In the genomic region with DNA sequence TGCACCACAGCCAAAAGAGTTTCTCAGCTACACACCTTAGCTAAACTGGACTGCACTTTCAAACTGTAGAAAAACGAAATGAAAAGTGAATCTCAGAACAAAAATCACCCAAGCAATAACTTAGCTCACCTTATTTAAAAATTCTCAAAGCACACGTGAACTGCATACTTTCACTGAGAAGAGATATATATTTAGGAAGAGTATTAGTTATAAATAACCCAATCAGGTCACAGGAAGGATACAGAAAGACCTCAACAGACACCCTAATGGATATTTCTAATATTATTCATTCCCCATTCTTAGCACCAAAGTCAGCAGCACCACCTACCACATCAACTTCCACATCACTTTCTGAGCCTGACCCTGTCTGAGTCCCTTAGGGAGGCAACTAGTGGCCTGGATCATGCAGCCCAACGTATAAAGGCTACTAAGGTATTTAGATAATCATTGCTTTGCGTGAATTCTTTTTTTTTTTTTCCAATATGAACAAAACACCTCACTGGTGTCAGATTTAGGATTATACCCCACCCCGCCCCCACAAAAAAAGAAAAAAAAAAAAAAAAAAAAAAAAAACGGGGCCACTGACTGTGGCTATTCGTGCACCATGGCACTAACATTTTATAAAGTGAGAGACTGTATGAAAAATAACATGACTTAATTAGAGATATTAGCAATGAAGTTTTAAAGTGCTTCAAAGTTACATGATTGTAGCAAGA, we compare ENCODE assay signal across 8 cellular contexts. TPM values are rescaled to one million over a fixed set of nuclear protein-coding genes. Genes with fewer than 3 reads are reported as not detected.
DNase-seq lines count a peak whose midpoint lies in the region; ATAC-seq lines count a peak whose summit lies in the region.

No MANE protein-coding gene starts in this region.

- no peaks in the 10 kb centered on the region for H3K27me3 ChIP-seq in CD4-positive, CD25-positive, alpha-beta regulatory T cell (ENCODE audit: control insufficient read depth, insufficient read depth, low read length)
- no peaks in the 10 kb centered on the region for H3K27me3 ChIP-seq in HUES64 (ENCODE audit: insufficient read depth, low read length)

- WGBS in HUES64: 70% methylated on average over 2 of the region's 7 CpGs

- H3K4me1 Mint-ChIP-seq in CD4-positive, CD25-positive, alpha-beta regulatory T cell: peaks cover 26 to 64% (median 50%) of the 10 kb centered on the region in 4 donors

- no peaks in the 10 kb centered on the region for H3K36me3 ChIP-seq in CD4-positive, CD25-positive, alpha-beta regulatory T cell (ENCODE audit: control insufficient read depth, insufficient read depth, low read length)
- no peaks in the 10 kb centered on the region for H3K36me3 ChIP-seq in HUES64 (ENCODE audit: insufficient read depth, low read length)

- H3K9me3 Mint-ChIP-seq in CD4-positive, CD25-positive, alpha-beta regulatory T cell: peaks cover 0 to 2% (median 0%) of the 10 kb centered on the region in 7 donors

- peaks cover 59% of the 10 kb centered on the region for H3K4me1 ChIP-seq in CD4-positive, CD25-positive, alpha-beta regulatory T cell (ENCODE audit: control insufficient read depth, insufficient read depth, low read length, poor library complexity, severe bottlenecking)
- H3K4me1 ChIP-seq in HUES64 (ENCODE audit: insufficient read depth, low read length): peaks cover 18% of the 10 kb centered on the region

- H3K36me3 Mint-ChIP-seq in CD4-positive, CD25-positive, alpha-beta regulatory T cell: peaks cover 13% of the 10 kb centered on the region

- peak overlapping the region; percentile 48 for H3K27ac ChIP-seq in CD4-positive, CD25-positive, alpha-beta regulatory T cell (ENCODE audit: insufficient read depth, low read length, poor library complexity, severe bottlenecking)
- no peak overlapping the region for H3K27ac ChIP-seq in HUES64 (ENCODE audit: low read depth, low read length)

- H3K4me3 Mint-ChIP-seq in CD4-positive, CD25-positive, alpha-beta regulatory T cell: peak overlapping the region; percentile 97 to 100 (median 98)

- no peak overlapping the region for H3K9ac ChIP-seq in HUES64 (ENCODE audit: low read depth, low read length)

- DNase-seq in CD4-positive, CD25-positive, alpha-beta regulatory T cell: no peak
- DNase-seq in dermis blood vessel endothelial cell: peak; percentile 41
- peak; percentile 43 for DNase-seq in renal cortical epithelial cell (ENCODE audit: low read depth)
- DNase-seq in NOMO-1 treated with DMSO at 0.1 percent for 48 hours (lab: John Stamatoyannopoulos, UW; ENCODE audit: unreplicated experiment): no peak
- DNase-seq in NCI-H82 (lab: John Stamatoyannopoulos, UW): no peak
- DNase-seq in activated CD4-positive, alpha-beta T cell treated with anti-CD3 and anti-CD28 coated beads, Interleukin-2, amount 50 U/mL, for 48 hours: no peak

- no peak for ATAC-seq in CD4-positive, CD25-positive, alpha-beta regulatory T cell (ENCODE audit: low read depth in 2 of 2)
- ATAC-seq in GM19328 (IDR thresholded peaks at IDR 0.05; ENCODE audit: unreplicated experiment): peak; percentile 20

- peaks cover 5% of the 10 kb centered on the region for H3K27me3 Mint-ChIP-seq in CD4-positive, CD25-positive, alpha-beta regulatory T cell

- H3K9me3 ChIP-seq in CD4-positive, CD25-positive, alpha-beta regulatory T cell (ENCODE audit: control insufficient read depth in 2 of 2, low read length in 2 of 2): no peaks in the 10 kb centered on the region
- no peaks in the 10 kb centered on the region for H3K9me3 ChIP-seq in HUES64 (ENCODE audit: insufficient read depth, low read depth, low read length)

- peak overlapping the region in 2 of 3 donors; percentile 55 to 95 for H3K27ac Mint-ChIP-seq in CD4-positive, CD25-positive, alpha-beta regulatory T cell

- H3K4me3 ChIP-seq in CD4-positive, CD25-positive, alpha-beta regulatory T cell (ENCODE audit: low read depth, low read length): peak overlapping the region; percentile 98
- H3K4me3 ChIP-seq in HUES64 (ENCODE audit: low read length): peak overlapping the region; percentile 99

RNA-seq across cellular contexts. Expression of a gene that starts 2.6 kb away (rescaled TPM):
- 121 TPM for total RNA-seq in CD4-positive, CD25-positive, alpha-beta regulatory T cell
- polyA plus RNA-seq in CD4-positive, CD25-positive, alpha-beta regulatory T cell: 100 to 1,000 TPM in 1 of 4 donors, 10 to 100 TPM in 3; 94.0 to 123 (median 97.6) TPM
- 20.2 TPM for polyA plus RNA-seq in HUES64 (2013, experiment 1 of 2)
- 23.1 TPM for polyA plus RNA-seq in HUES64 (2013, experiment 2 of 2)
- total RNA-seq in dermis blood vessel endothelial cell (40.5 and 47.1 TPM in 2 replicates), renal cortical epithelial cell (38.1 and 53.3 TPM in 2 replicates)

Comparison
In these comparisons a context has a peak if more than half of its experiments do, and no peak if none do; other contexts are left out.
1. DNase-seq: peak in dermis blood vessel endothelial cell (single experiment) and renal cortical epithelial cell (single experiment); none in CD4-positive, CD25-positive, alpha-beta regulatory T cell (0 of 3), NOMO-1 treated with DMSO at 0.1 percent for 48 hours (single experiment), NCI-H82 (single experiment) and activated CD4-positive, alpha-beta T cell treated with anti-CD3 and anti-CD28 coated beads, Interleukin-2, amount 50 U/mL, for 48 hours (0 of 2).